27 cellular contexts compared by ENCODE assay signal in the genomic region with DNA sequence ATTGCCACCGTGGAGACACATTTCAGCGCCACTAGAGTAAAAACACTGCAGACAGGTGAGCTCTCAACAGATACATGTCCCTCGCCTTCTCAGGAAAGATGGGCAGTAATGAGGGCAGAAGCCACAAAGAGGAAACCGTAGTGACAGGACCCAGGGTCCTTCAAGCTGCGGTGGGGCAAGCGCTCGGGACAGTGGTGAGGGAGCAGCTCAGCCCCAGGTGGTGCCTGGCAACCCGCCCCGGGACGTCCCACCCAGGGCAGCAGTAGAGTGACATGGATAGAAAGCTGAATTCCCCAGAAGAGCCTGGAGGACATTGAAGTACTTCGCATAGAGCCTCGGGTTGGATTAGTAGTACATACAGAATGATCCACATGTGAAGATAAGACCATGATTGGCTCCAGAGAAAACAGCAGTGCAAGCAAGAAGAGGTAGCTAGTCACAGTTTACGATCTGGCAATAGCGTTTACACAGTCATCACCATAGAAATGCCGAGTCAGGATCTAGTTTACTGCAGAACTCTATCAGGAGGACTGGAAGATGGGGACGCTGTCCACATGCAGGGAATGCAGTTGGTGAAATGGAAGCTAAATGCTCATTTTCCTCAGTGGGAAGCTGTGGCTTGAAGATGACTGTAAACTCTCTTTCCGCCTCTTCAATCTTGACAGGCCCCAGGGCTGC. TPM values are rescaled to one million over a fixed set of nuclear protein-coding genes. Genes with fewer than 3 reads are reported as not detected.
DNase-seq lines count a peak whose midpoint lies in the region; ATAC-seq and TF ChIP-seq lines count a peak whose summit lies in the region.
"Had no signal": no experiment of that assay in that cellular context is flagged by ENCODE, and none has a peak within 500 bp of the region (broad histone marks: within the 10 kb centered on the region; RNA-seq: fewer than 3 reads in every experiment).

No MANE protein-coding gene starts in this region.

- POLR2A ChIA-PET in IMR-90 (lab: Charles Lee; ENCODE audit: unreplicated experiment) = no interaction called here

- H2BK20ac ChIP-seq in IMR-90 (ENCODE audit: low read depth, low read length) = no peak overlapping the region

- no peaks in the 10 kb centered on the region for H3K79me1 ChIP-seq in IMR-90 (ENCODE audit: low read depth in 1 of 2, low read length in 2 of 2)

- TF ChIP-seq RAD21 in IMR-90 (IDR thresholded peaks at IDR 0.05; ENCODE audit: low read length) = no peak

- no peak overlapping the region for H2AFZ ChIP-seq in IMR-90 (replicated peaks; ENCODE audit: low read length, poor library complexity)

- no peak overlapping the region for H3K23ac ChIP-seq in IMR-90 (ENCODE audit: low read depth, low read length)

- DNase-seq in activated CD8-positive, alpha-beta memory T cell treated with anti-CD3 and anti-CD28 coated beads for 24 hours = peak; percentile 38
- DNase-seq in activated CD8-positive, alpha-beta memory T cell treated with anti-CD3 and anti-CD28 coated beads, Interleukin-2, amount 50 U/mL, for 4 hours = no peak
- DNase-seq in IMR-90 (no peak), glutamatergic neuron (peak; percentile 10), KBM-7 (no peak)
- DNase-seq in stimulated activated effector memory CD8-positive, alpha-beta T cell treated with anti-CD3 and anti-CD28 coated beads, Interleukin-12 subunit alpha, Interleukin-12 subunit beta, amount 100 ng/mL, for 72 hours (ENCODE audit: low spot score in 2 of 2) = no peak
- DNase-seq in effector memory CD4-positive, alpha-beta T cell = no peak
- DNase-seq: C1 segment of cervical spinal cord; cerebellar nuclear complex; islet precursor cell; MV-4-11; NCI-H146; right cardiac atrium; SHP77; stimulated activated CD4-positive, alpha-beta T cell treated with anti-CD3 and anti-CD28 coated beads, Interleukin-4, amount 100 ng/mL, for 4 hours; stimulated activated naive CD4-positive, alpha-beta T cell had no signal

- no peak overlapping the region for H2AK9ac ChIP-seq in IMR-90 (replicated peaks; ENCODE audit: low read depth, low read length, poor library complexity)

- no peak overlapping the region for H3K18ac ChIP-seq in IMR-90 (ENCODE audit: low read depth, low read length)

- H3K4me2 ChIP-seq in IMR-90 (ENCODE audit: low read depth, low read length) = no peak overlapping the region

- no peak overlapping the region for H3K56ac ChIP-seq in IMR-90 (ENCODE audit: extremely low read depth, insufficient read depth, low read length)

- WGBS in IMR-90 (ENCODE audit: extremely low coverage in 2 of 2, insufficient read length in 1 of 2), 2 experiments = 93% methylated on average over 5 of the region's 17 CpGs; no CpG with 5 or more reads in 1 of the 2 experiments

- no peaks in the 10 kb centered on the region for H3K4me1 Mint-ChIP-seq in glutamatergic neuron (ENCODE audit: low read depth, unreplicated experiment)
- no peaks in the 10 kb centered on the region for H3K4me1 Mint-ChIP-seq in stimulated activated effector memory CD8-positive, alpha-beta T cell treated with anti-CD3 and anti-CD28 coated beads, Interleukin-12 subunit alpha, Interleukin-12 subunit beta, amount 100 ng/mL, for 72 hours

- no peaks in the 10 kb centered on the region for H4K20me1 ChIP-seq in IMR-90 (ENCODE audit: insufficient read depth, low read length)

- H4K91ac ChIP-seq in IMR-90 (ENCODE audit: insufficient read depth, low read depth, low read length) = no peak overlapping the region

- H2BK5ac ChIP-seq in IMR-90 (ENCODE audit: low read depth, low read length, poor library complexity, severe bottlenecking) = no peak overlapping the region

- H3K4me3 ChIP-seq in IMR-90 (ENCODE audit: insufficient read depth, low read depth, low read length) = no peak overlapping the region
- H3K4me3 ChIP-seq in effector memory CD4-positive, alpha-beta T cell (ENCODE audit: insufficient read depth, low read depth, low read length, poor library complexity, severe bottlenecking) = no peak overlapping the region
- H3K4me3 ChIP-seq: HAP-1, suprapubic skin had no signal

- no peak overlapping the region for H2BK15ac ChIP-seq in IMR-90 (ENCODE audit: low read depth, low read length)

- no peak overlapping the region for H2AK5ac ChIP-seq in IMR-90 (ENCODE audit: low read depth, low read length)

- intact Hi-C loops in IMR-90 (cut with micrococcal nuclease) = no loop called here

- no peaks in the 10 kb centered on the region for H3K9me1 ChIP-seq in IMR-90 (ENCODE audit: insufficient read depth, low read length)

- no peak overlapping the region for H2BK120ac ChIP-seq in IMR-90 (ENCODE audit: low read depth, low read length)

- H3K14ac ChIP-seq in IMR-90 (replicated peaks; ENCODE audit: low read depth, low read length) = no peak overlapping the region

- peaks cover 2% of the 10 kb centered on the region; the same call in 1 of the 2 replicates for H3K27me3 ChIP-seq in IMR-90 (ENCODE audit: control insufficient read depth, insufficient read depth, low read length)
- H3K27me3 ChIP-seq in effector memory CD4-positive, alpha-beta T cell (replicated peaks; ENCODE audit: control insufficient read depth, insufficient read depth, low read length, poor library complexity, severe bottlenecking) = no peaks in the 10 kb centered on the region
- H3K27me3 ChIP-seq: suprapubic skin had no signal

- H3K4ac ChIP-seq in IMR-90 (ENCODE audit: low read depth, low read length) = no peak overlapping the region

- H3K27ac ChIP-seq in 22Rv1 (peak overlapping the region; percentile 17; the same call in 1 of the 2 replicates), IMR-90 (ENCODE audit: insufficient read depth, low read length) (no peak overlapping the region)
- H3K27ac ChIP-seq in effector memory CD4-positive, alpha-beta T cell (ENCODE audit: insufficient read depth, low read length, poor library complexity, severe bottlenecking) = no peak overlapping the region
- H3K27ac ChIP-seq: suprapubic skin had no signal

- no peak overlapping the region for H4K5ac ChIP-seq in IMR-90 (ENCODE audit: low read depth, low read length)

- ATAC-seq in IMR-90 (ENCODE audit: low read depth) = no peak
- ATAC-seq in stimulated activated effector memory CD8-positive, alpha-beta T cell treated with anti-CD3 and anti-CD28 coated beads, Interleukin-12 subunit alpha, Interleukin-12 subunit beta, amount 100 ng/mL, for 72 hours = no peak
- ATAC-seq: activated T-helper 17 cell treated with anti-CD3 and anti-CD28 coated beads, Interleukin-2, amount 50 U/mL, for 72 hours; right cardiac atrium had no signal

- H3K9ac ChIP-seq in IMR-90 (ENCODE audit: low read depth, low read length) = no peak overlapping the region

- no peaks in the 10 kb centered on the region for H3K9me3 Mint-ChIP-seq in glutamatergic neuron (ENCODE audit: unreplicated experiment)
- no peaks in the 10 kb centered on the region for H3K9me3 Mint-ChIP-seq in stimulated activated effector memory CD8-positive, alpha-beta T cell treated with anti-CD3 and anti-CD28 coated beads, Interleukin-12 subunit alpha, Interleukin-12 subunit beta, amount 100 ng/mL, for 72 hours
- H3K9me3 Mint-ChIP-seq: activated T-helper 17 cell treated with anti-CD3 and anti-CD28 coated beads, Interleukin-2, amount 50 U/mL, for 72 hours had no signal

- no TSS peak for BruUV-seq in IMR-90 (replicated peaks; lab: Mats Ljungman, UMichigan)

- no peaks in the 10 kb centered on the region for H3K36me3 ChIP-seq in IMR-90 (ENCODE audit: control insufficient read depth, insufficient read depth, low read length)
- H3K36me3 ChIP-seq in effector memory CD4-positive, alpha-beta T cell (ENCODE audit: control insufficient read depth, insufficient read depth, low read length) = no peaks in the 10 kb centered on the region
- H3K36me3 ChIP-seq: HAP-1 had no signal

- no peak overlapping the region for H3K27ac Mint-ChIP-seq in glutamatergic neuron (ENCODE audit: unreplicated experiment)
- no peak overlapping the region for H3K27ac Mint-ChIP-seq in stimulated activated effector memory CD8-positive, alpha-beta T cell treated with anti-CD3 and anti-CD28 coated beads, Interleukin-12 subunit alpha, Interleukin-12 subunit beta, amount 100 ng/mL, for 72 hours
- H3K27ac Mint-ChIP-seq: activated T-helper 17 cell treated with anti-CD3 and anti-CD28 coated beads, Interleukin-2, amount 50 U/mL, for 72 hours had no signal

- no peaks in the 10 kb centered on the region for H3K9me3 ChIP-seq in IMR-90 (ENCODE audit: control insufficient read depth, insufficient read depth, low read length)
- no peaks in the 10 kb centered on the region for H3K9me3 ChIP-seq in effector memory CD4-positive, alpha-beta T cell (ENCODE audit: control insufficient read depth, low read length)
- H3K9me3 ChIP-seq: Caco-2, HAP-1, suprapubic skin had no signal

- dilution Hi-C loops in IMR-90 (cut with HindIII; ENCODE audit: low sequenced_read_pairs, unreplicated experiment) = no loop called here

- TF ChIP-seq CTCF in 22Rv1 (IDR thresholded peaks at IDR 0.05) (no peak), IMR-90 (conservative IDR thresholded peaks at IDR 0.05; ENCODE audit: low read depth, low read length) (no peak), glutamatergic neuron (IDR thresholded peaks at IDR 0.05; ENCODE audit: partially characterized antibody, unreplicated experiment) (no peak)

- in situ Hi-C loops in IMR-90 (cut with MboI; ENCODE audit: low sequenced_read_pairs) = no loop called here
- in situ Hi-C loops in KBM-7 (cut with MboI; ENCODE audit: low pct_unique_long_range_greater_than_20kb, low sequenced_read_pairs) = no loop called here

- no peak overlapping the region for H4K8ac ChIP-seq in IMR-90 (ENCODE audit: low read depth in 2 of 2, low read length in 2 of 2)

- no peaks in the 10 kb centered on the region for H3K27me3 Mint-ChIP-seq in glutamatergic neuron (ENCODE audit: unreplicated experiment)
- H3K27me3 Mint-ChIP-seq: activated T-helper 17 cell treated with anti-CD3 and anti-CD28 coated beads, Interleukin-2, amount 50 U/mL, for 72 hours had no signal

- CTCF ChIA-PET in IMR-90 (lab: Yijun Ruan, JAX) = no interaction called here

- no peak overlapping the region for H3K4me3 Mint-ChIP-seq in glutamatergic neuron (ENCODE audit: unreplicated experiment)
- H3K4me3 Mint-ChIP-seq in stimulated activated effector memory CD8-positive, alpha-beta T cell treated with anti-CD3 and anti-CD28 coated beads, Interleukin-12 subunit alpha, Interleukin-12 subunit beta, amount 100 ng/mL, for 72 hours = no peak overlapping the region
- H3K4me3 Mint-ChIP-seq: activated T-helper 17 cell treated with anti-CD3 and anti-CD28 coated beads, Interleukin-2, amount 50 U/mL, for 72 hours had no signal

- TF ChIP-seq POLR2A in IMR-90 (IDR thresholded peaks at IDR 0.05; ENCODE audit: low read depth, low read length) = no peak

- H3K4me1 ChIP-seq in IMR-90 (ENCODE audit: control insufficient read depth, insufficient read depth, low read length) = no peaks in the 10 kb centered on the region
- H3K4me1 ChIP-seq in effector memory CD4-positive, alpha-beta T cell (ENCODE audit: control insufficient read depth, insufficient read depth, low read length, poor library complexity, severe bottlenecking) = no peaks in the 10 kb centered on the region
- H3K4me1 ChIP-seq: Caco-2, HAP-1, suprapubic skin had no signal

- no peaks in the 10 kb centered on the region for H3K36me3 Mint-ChIP-seq in glutamatergic neuron (ENCODE audit: unreplicated experiment)
- no peaks in the 10 kb centered on the region for H3K36me3 Mint-ChIP-seq in stimulated activated effector memory CD8-positive, alpha-beta T cell treated with anti-CD3 and anti-CD28 coated beads, Interleukin-12 subunit alpha, Interleukin-12 subunit beta, amount 100 ng/mL, for 72 hours

RNA-seq across cellular contexts. Expression of a gene that starts 37.4 kb away (rescaled TPM):
- not detected in 2 replicates for total RNA-seq in IMR-90 (2012; rRNA removed)
- not detected in 2 replicates for polyA plus RNA-seq in IMR-90 (2012; rRNA removed)
- polyA plus RNA-seq in IMR-90 (2012; cell fraction: cytosol; rRNA removed) = not detected in 2 replicates
- polyA plus RNA-seq in IMR-90 (2012; cell fraction: nucleus; rRNA removed; ENCODE audit: low replicate concordance) = not detected in 2 replicates
- 0.34 TPM for total RNA-seq in glutamatergic neuron (ENCODE audit: unreplicated experiment)
- total RNA-seq: Daoy, HT1080, lung microvascular endothelial cell, NCI-H460, right cardiac atrium, suprapubic skin, ureter had no signal
- polyA plus RNA-seq: AG04450, right cardiac atrium had no signal

Comparison
In these comparisons a context has a peak if more than half of its experiments do, and no peak if none do; other contexts are left out.
1. DNase-seq: peak in activated CD8-positive, alpha-beta memory T cell treated with anti-CD3 and anti-CD28 coated beads for 24 hours (single experiment) and glutamatergic neuron (single experiment); none in activated CD8-positive, alpha-beta memory T cell treated with anti-CD3 and anti-CD28 coated beads, Interleukin-2, amount 50 U/mL, for 4 hours (single experiment), IMR-90 (single experiment), stimulated activated effector memory CD8-positive, alpha-beta T cell treated with anti-CD3 and anti-CD28 coated beads, Interleukin-12 subunit alpha, Interleukin-12 subunit beta, amount 100 ng/mL, for 72 hours (0 of 2), effector memory CD4-positive, alpha-beta T cell (0 of 3) and KBM-7 (single experiment).